17 cellular contexts compared by ENCODE assay signal in the genomic region with DNA sequence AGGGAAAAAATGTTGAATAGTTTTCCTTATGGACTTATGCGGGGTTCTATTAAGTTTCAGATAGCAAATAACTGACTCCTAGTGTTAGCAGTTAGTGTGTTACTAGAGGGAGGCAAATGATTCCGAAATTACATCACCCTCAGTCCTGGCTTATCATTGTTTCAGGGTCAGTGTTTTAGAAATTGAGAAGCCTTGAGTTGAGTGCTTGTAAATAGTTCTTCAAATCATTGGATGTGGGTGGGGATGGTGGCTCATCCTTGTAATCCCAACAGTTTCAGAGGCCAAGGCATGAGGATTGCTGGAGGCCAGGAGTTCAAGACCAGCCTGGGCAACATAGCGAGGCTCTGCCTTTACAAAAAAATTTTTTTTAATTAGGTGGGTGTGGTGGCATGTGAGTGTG. TPM values are rescaled to one million over a fixed set of nuclear protein-coding genes. Genes with fewer than 3 reads are reported as not detected.
DNase-seq lines count a peak whose midpoint lies in the region; ATAC-seq and TF ChIP-seq lines count a peak whose summit lies in the region.
"Had no signal": no experiment of that assay in that cellular context is flagged by ENCODE, and none has a peak within 500 bp of the region (broad histone marks: within the 10 kb centered on the region; RNA-seq: fewer than 3 reads in every experiment).

No MANE protein-coding gene starts in this region.

- H3K36me3 ChIP-seq in naive thymus-derived CD4-positive, alpha-beta T cell (ENCODE audit: control insufficient read depth in 2 of 3, insufficient read depth in 3 of 3, low read length in 3 of 3) = peaks cover 0 to 25% (median 7%) of the 10 kb centered on the region in 3 experiments

- no peak overlapping the region for H3K4me3 ChIP-seq in naive thymus-derived CD4-positive, alpha-beta T cell (ENCODE audit: low read length)
- H3K4me3 ChIP-seq in lower leg skin (ENCODE audit: low read depth, poor library complexity, severe bottlenecking) = no peak overlapping the region

- CTCF ChIA-PET in activated naive CD4-positive, alpha-beta T cell treated with anti-CD3 and anti-CD28 coated beads for 36 hours (lab: Charles Lee) = no interaction called here
- CTCF ChIA-PET in naive thymus-derived CD4-positive, alpha-beta T cell (lab: Charles Lee) = no interaction called here

- no peak for DNase-seq in activated naive CD4-positive, alpha-beta T cell treated with anti-CD3 and anti-CD28 coated beads, Interleukin-2, amount 50 U/mL, for 72 hours (ENCODE audit: low spot score in 2 of 2)
- no peak for DNase-seq in activated naive CD4-positive, alpha-beta T cell treated with anti-CD3 and anti-CD28 coated beads for 36 hours
- peak; percentile 64 for DNase-seq in NCI-H226
- no peak for DNase-seq in central memory CD8-positive, alpha-beta T cell (ENCODE audit: low spot score in 2 of 2)
- DNase-seq in naive thymus-derived CD4-positive, alpha-beta T cell = no peak
- DNase-seq in lower leg skin (ENCODE audit: low spot score in 2 of 2) = no peak
- DNase-seq in glomerular visceral epithelial cell (ENCODE audit: extremely low spot score) = no peak
- DNase-seq: C1 segment of cervical spinal cord, Caco-2, MV-4-11, NCI-H1417 treated with DMSO at 0.1 percent for 48 hours, NCI-H2029, NCI-H2171 treated with DMSO at 0.1 percent for 48 hours, NCI-H510A had no signal

- no peaks in the 10 kb centered on the region for H3K9me3 ChIP-seq in naive thymus-derived CD4-positive, alpha-beta T cell (ENCODE audit: control insufficient read depth in 2 of 3, low read length in 3 of 3)
- H3K9me3 ChIP-seq: Caco-2 had no signal

- peak overlapping the region; percentile 14 to 36 for H3K27ac Mint-ChIP-seq in activated naive CD4-positive, alpha-beta T cell treated with anti-CD3 and anti-CD28 coated beads, Interleukin-2, amount 50 U/mL, for 72 hours
- H3K27ac Mint-ChIP-seq in activated naive CD4-positive, alpha-beta T cell treated with anti-CD3 and anti-CD28 coated beads for 36 hours = no peak overlapping the region
- H3K27ac Mint-ChIP-seq in central memory CD8-positive, alpha-beta T cell (ENCODE audit: low read depth) = peak overlapping the region; percentile 67
- H3K27ac Mint-ChIP-seq in naive thymus-derived CD4-positive, alpha-beta T cell = peak overlapping the region in 7 of 9 donors; percentile 10 to 80 (median 33)

- no peaks in the 10 kb centered on the region for H3K4me1 ChIP-seq in naive thymus-derived CD4-positive, alpha-beta T cell (ENCODE audit: control insufficient read depth in 2 of 2, insufficient read depth in 2 of 2, low read length in 2 of 2)
- H3K4me1 ChIP-seq: Caco-2 had no signal

- no peak overlapping the region for H3K27ac ChIP-seq in naive thymus-derived CD4-positive, alpha-beta T cell (ENCODE audit: low read depth, low read length)

- no peaks in the 10 kb centered on the region for H3K27me3 ChIP-seq in naive thymus-derived CD4-positive, alpha-beta T cell (ENCODE audit: control insufficient read depth in 2 of 2, insufficient read depth in 2 of 2, low read length in 2 of 2)

- no peaks in the 10 kb centered on the region for H3K27me3 Mint-ChIP-seq in activated naive CD4-positive, alpha-beta T cell treated with anti-CD3 and anti-CD28 coated beads for 36 hours (ENCODE audit: low read depth)
- no peaks in the 10 kb centered on the region for H3K27me3 Mint-ChIP-seq in central memory CD8-positive, alpha-beta T cell
- H3K27me3 Mint-ChIP-seq in naive thymus-derived CD4-positive, alpha-beta T cell = no peaks in the 10 kb centered on the region

- no peak for TF ChIP-seq POLR2A in lower leg skin (IDR thresholded peaks at IDR 0.05)

- TF ChIP-seq CTCF in lower leg skin (IDR thresholded peaks at IDR 0.05) = no peak

- no peaks in the 10 kb centered on the region for H3K9me3 Mint-ChIP-seq in activated naive CD4-positive, alpha-beta T cell treated with anti-CD3 and anti-CD28 coated beads, Interleukin-2, amount 50 U/mL, for 72 hours
- H3K9me3 Mint-ChIP-seq in activated naive CD4-positive, alpha-beta T cell treated with anti-CD3 and anti-CD28 coated beads for 36 hours = no peaks in the 10 kb centered on the region
- H3K9me3 Mint-ChIP-seq in central memory CD8-positive, alpha-beta T cell = no peaks in the 10 kb centered on the region
- H3K9me3 Mint-ChIP-seq in naive thymus-derived CD4-positive, alpha-beta T cell = no peaks in the 10 kb centered on the region

- no peak overlapping the region for H3K4me3 Mint-ChIP-seq in activated naive CD4-positive, alpha-beta T cell treated with anti-CD3 and anti-CD28 coated beads for 36 hours
- H3K4me3 Mint-ChIP-seq in central memory CD8-positive, alpha-beta T cell = no peak overlapping the region
- no peak overlapping the region for H3K4me3 Mint-ChIP-seq in naive thymus-derived CD4-positive, alpha-beta T cell

- POLR2A ChIA-PET in naive thymus-derived CD4-positive, alpha-beta T cell (lab: Charles Lee) = interaction anchor here (0.5 kb wide), 1 partner anchor 40 kb away, joined by 3 read pairs; no protein-coding TSS in a partner anchor

- peaks cover 42% of the 10 kb centered on the region for H3K4me1 Mint-ChIP-seq in activated naive CD4-positive, alpha-beta T cell treated with anti-CD3 and anti-CD28 coated beads for 36 hours (ENCODE audit: low read depth)
- peaks cover 32% of the 10 kb centered on the region for H3K4me1 Mint-ChIP-seq in central memory CD8-positive, alpha-beta T cell
- peaks cover 7 to 63% (median 50%) of the 10 kb centered on the region in 7 donors for H3K4me1 Mint-ChIP-seq in naive thymus-derived CD4-positive, alpha-beta T cell

- intact Hi-C loops in activated naive CD4-positive, alpha-beta T cell treated with anti-CD3 and anti-CD28 coated beads for 36 hours (cut with micrococcal nuclease) = no loop called here
- intact Hi-C loops in naive thymus-derived CD4-positive, alpha-beta T cell (cut with micrococcal nuclease) = no loop called here
- intact Hi-C loops in lower leg skin (cut with DNase I; ENCODE audit: low total_unique reads) = no loop called here

- H3K36me3 Mint-ChIP-seq in activated naive CD4-positive, alpha-beta T cell treated with anti-CD3 and anti-CD28 coated beads, Interleukin-2, amount 50 U/mL, for 72 hours = peaks cover 8 to 20% of the 10 kb centered on the region in 2 donors
- peaks cover 38% of the 10 kb centered on the region for H3K36me3 Mint-ChIP-seq in activated naive CD4-positive, alpha-beta T cell treated with anti-CD3 and anti-CD28 coated beads for 36 hours (ENCODE audit: low read depth)
- H3K36me3 Mint-ChIP-seq in central memory CD8-positive, alpha-beta T cell (ENCODE audit: insufficient read depth) = peaks cover 31% of the 10 kb centered on the region
- H3K36me3 Mint-ChIP-seq in naive thymus-derived CD4-positive, alpha-beta T cell = peaks cover 4 to 57% (median 32%) of the 10 kb centered on the region in 5 donors

- ATAC-seq in activated naive CD4-positive, alpha-beta T cell treated with anti-CD3 and anti-CD28 coated beads, Interleukin-2, amount 50 U/mL, for 72 hours = no peak
- ATAC-seq in central memory CD8-positive, alpha-beta T cell (replicated peaks; ENCODE audit: extremely low read depth, poor library complexity, severe bottlenecking) = no peak
- no peak for ATAC-seq in naive thymus-derived CD4-positive, alpha-beta T cell
- no peak for ATAC-seq in HG03342 (IDR thresholded peaks at IDR 0.05; ENCODE audit: unreplicated experiment)

- 91 to 93% methylated on average over 3 of the region's 3 CpGs for WGBS in lower leg skin, 2 donors

RNA-seq across cellular contexts. Expression of a gene that starts 21.3 kb away (rescaled TPM):
- 10 to 100 TPM; 33.2 to 40.7 TPM for total RNA-seq in activated naive CD4-positive, alpha-beta T cell treated with anti-CD3 and anti-CD28 coated beads, Interleukin-2, amount 50 U/mL, for 72 hours
- total RNA-seq in activated naive CD4-positive, alpha-beta T cell treated with anti-CD3 and anti-CD28 coated beads for 36 hours = 10 to 100 TPM; 38.8 to 42.4 TPM
- total RNA-seq in naive thymus-derived CD4-positive, alpha-beta T cell = 10 to 100 TPM; 40.6 to 52.8 (median 45.0) TPM
- 10 to 100 TPM; 73.2 to 77.7 TPM for polyA plus RNA-seq in naive thymus-derived CD4-positive, alpha-beta T cell
- total RNA-seq in lower leg skin = 10 to 100 TPM in 2 of 4 donors, 1 to 10 TPM in 2; 4.6 to 34.4 (median 17.7) TPM

RNA-seq across cellular contexts. Expression of a gene that starts 50.8 kb away (rescaled TPM):
- total RNA-seq in activated naive CD4-positive, alpha-beta T cell treated with anti-CD3 and anti-CD28 coated beads, Interleukin-2, amount 50 U/mL, for 72 hours = 1 to 10 TPM in 1 of 2 donors, under 1 TPM in 1; 0.36 to 1.1 TPM
- under 1 TPM; 0.57 to 0.67 TPM for total RNA-seq in activated naive CD4-positive, alpha-beta T cell treated with anti-CD3 and anti-CD28 coated beads for 36 hours
- 1 to 10 TPM in 2 of 5 experiments, under 1 TPM in 1, not detected in 2; 0.98 to 2.3 (median 1.3) TPM for total RNA-seq in naive thymus-derived CD4-positive, alpha-beta T cell
- not detected for polyA plus RNA-seq in naive thymus-derived CD4-positive, alpha-beta T cell
- total RNA-seq in lower leg skin = under 1 TPM in 1 of 4 donors, not detected in 3; 0.39 TPM
- total RNA-seq: A172, Caco-2, RPMI7951 had no signal
